Comparison of ENCODE assay signal across 8 cellular contexts in genomic region chr21:34835526-34835925, GRCh38.
DNase-seq lines count a peak whose midpoint lies in the region; ATAC-seq lines count a peak whose summit lies in the region.

No MANE protein-coding gene starts in this region.

- peak overlapping the region; percentile 44 for H3K4me2 ChIP-seq in skeletal muscle satellite cell (ENCODE audit: low read length)

- H3K4me3 ChIP-seq in skeletal muscle satellite cell (ENCODE audit: low read length): no peak overlapping the region

- peak; percentile 61 for DNase-seq in GF-D8 (lab: John Stamatoyannopoulos, UW)
- DNase-seq in NOMO-1 (lab: John Stamatoyannopoulos, UW; ENCODE audit: unreplicated experiment in 2 of 2): peak; percentile 88 to 92
- no peak for DNase-seq in epithelial cell of prostate (ENCODE audit: low read depth, low spot score)
- DNase-seq in NCI-H345 (lab: John Stamatoyannopoulos, UW): no peak
- no peak for DNase-seq in DMS153 treated with DMSO at 0.1 percent for 48 hours (lab: John Stamatoyannopoulos, UW; ENCODE audit: unreplicated experiment)

- peak overlapping the region; percentile 57 for H3K27ac ChIP-seq in epithelial cell of prostate

- H3K9ac ChIP-seq in skeletal muscle satellite cell (ENCODE audit: low read depth, low read length): peak overlapping the region; percentile 53

- H3K4me1 ChIP-seq in skeletal muscle satellite cell (ENCODE audit: control insufficient read depth, insufficient read depth, low read length): peaks cover 42% of the 10 kb centered on the region

- H3K27me3 ChIP-seq in skeletal muscle satellite cell (ENCODE audit: control insufficient read depth, insufficient read depth, low read length): no peaks in the 10 kb centered on the region

- H3K36me3 ChIP-seq in skeletal muscle satellite cell (ENCODE audit: insufficient read depth, low read length): peaks cover 73% of the 10 kb centered on the region

- no peaks in the 10 kb centered on the region for H3K9me3 ChIP-seq in skeletal muscle satellite cell (replicated peaks; ENCODE audit: low read length)

- ATAC-seq in GM21447 (IDR thresholded peaks at IDR 0.05; ENCODE audit: unreplicated experiment) (no peak), HG03097 (IDR thresholded peaks at IDR 0.05; ENCODE audit: low FRiP score, unreplicated experiment) (no peak)

Comparison
In these comparisons a context has a peak if more than half of its experiments do, and no peak if none do; other contexts are left out.
1. DNase-seq: peak in GF-D8 (single experiment) and NOMO-1 (2 of 2); none in epithelial cell of prostate (single experiment), NCI-H345 (single experiment) and DMS153 treated with DMSO at 0.1 percent for 48 hours (single experiment).